In the genomic region with DNA sequence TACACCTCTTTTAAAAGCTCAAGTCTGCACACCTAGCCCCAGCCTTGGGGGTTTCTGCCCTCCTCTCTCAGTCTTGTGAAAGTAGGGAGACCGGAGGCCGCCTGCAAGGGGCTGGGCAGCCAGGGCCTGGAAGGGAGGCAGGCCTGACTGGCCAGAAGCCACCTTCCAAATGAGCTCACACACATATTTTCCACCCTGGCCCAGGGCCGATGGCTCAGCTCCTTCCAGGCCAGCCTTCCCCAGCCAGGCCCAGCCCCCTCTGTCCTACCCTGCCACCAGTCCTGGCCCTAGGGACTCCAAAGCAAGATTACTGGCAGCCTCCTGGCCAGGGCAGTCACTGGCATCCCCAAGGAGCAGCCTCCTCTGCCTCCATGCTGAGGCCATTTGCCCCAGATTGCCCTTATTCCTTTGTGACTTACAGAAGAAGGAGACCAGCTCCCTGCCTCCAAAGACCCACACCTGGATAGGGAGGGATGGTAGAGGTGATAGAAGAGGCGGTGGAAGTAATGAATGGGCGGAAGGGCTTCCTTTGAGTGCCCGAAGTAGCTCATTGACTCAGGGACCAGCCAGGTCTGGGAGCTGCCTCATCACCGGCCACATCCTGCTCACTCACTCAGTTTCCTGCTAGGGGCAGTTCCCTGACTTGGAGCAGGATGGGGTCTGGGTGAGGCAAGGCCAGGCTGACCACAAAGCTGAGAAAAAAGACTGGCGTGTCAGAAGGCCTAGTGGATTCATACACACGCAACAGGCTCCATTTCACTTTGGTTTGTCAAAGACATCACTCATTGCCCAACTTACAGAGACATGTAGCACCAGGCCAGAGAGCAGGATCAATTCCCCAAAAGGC, we compare ENCODE assay signal across 8 cellular contexts. TPM values are rescaled to one million over a fixed set of nuclear protein-coding genes. Genes with fewer than 3 reads are reported as not detected.
DNase-seq lines count a peak whose midpoint lies in the region; ATAC-seq lines count a peak whose summit lies in the region.

No MANE protein-coding gene starts in this region.

- H4K20me1 ChIP-seq in GM23248 (ENCODE audit: insufficient read depth) = no peaks in the 10 kb centered on the region

- H3K9me2 ChIP-seq in GM23248 (ENCODE audit: insufficient read depth) = no peaks in the 10 kb centered on the region

- peak overlapping the region; percentile 88 for H3K4me2 ChIP-seq in GM23248 (ENCODE audit: unreplicated experiment)

- peaks cover 4% of the 10 kb centered on the region for H3K79me2 ChIP-seq in GM23248 (ENCODE audit: insufficient read depth)

- ATAC-seq in HG02938 (IDR thresholded peaks at IDR 0.05; ENCODE audit: unreplicated experiment) (no peak), GM21526 (IDR thresholded peaks at IDR 0.05; ENCODE audit: low FRiP score, unreplicated experiment) (no peak)

- H2AFZ ChIP-seq in GM23248 = peak overlapping the region; percentile 19; the same call in 1 of the 2 replicates

- 2 to 3% methylated on average over 9 of the region's 9 CpGs for WGBS in GM23248 (ENCODE audit: low coverage in 1 of 2, low lambda C conversion rate in 2 of 2, missing lambda C conversion rate in 2 of 2), 2 experiments

- H3K4me1 ChIP-seq in GM23248 (ENCODE audit: insufficient read depth) = peaks cover 60% of the 10 kb centered on the region

- H3K9ac ChIP-seq in GM23248 = peak overlapping the region; percentile 94

- DNase-seq in GM23248 (peak; percentile 98), SW 1271 (lab: John Stamatoyannopoulos, UW) (peak; percentile 64 to 71), fibroblast of gingiva (ENCODE audit: low read depth) (peak; percentile 97), non-pigmented ciliary epithelial cell (ENCODE audit: low read depth) (peak; percentile 81), NCI-H1105 (lab: John Stamatoyannopoulos, UW) (no peak), LoVo (ENCODE audit: low spot score) (no peak)

- H3K27me3 ChIP-seq in GM23248 (replicated peaks; ENCODE audit: insufficient read depth) = no peaks in the 10 kb centered on the region

- in situ Hi-C loops in GM23248 (cut with MboI) = loop anchor here (10.0 kb wide), 1 partner anchor 286 kb away; no protein-coding TSS in a partner anchor

- peaks cover 52% of the 10 kb centered on the region for H3F3A ChIP-seq in GM23248 (ENCODE audit: insufficient read depth)

- peak overlapping the region; percentile 60 for H3K4me3 ChIP-seq in GM23248

- H3K36me3 ChIP-seq in GM23248 (ENCODE audit: low read depth) = peaks cover 7% of the 10 kb centered on the region; the same call in 1 of the 2 replicates

- no peaks in the 10 kb centered on the region for H3K9me3 ChIP-seq in GM23248 (ENCODE audit: low read depth)

- peak overlapping the region; percentile 100 for H3K27ac ChIP-seq in GM23248

RNA-seq across cellular contexts. Expression of gene MMP14, which starts 14.8 kb away (rescaled TPM):
- total RNA-seq in GM23248 (2014; rRNA removed; shearing (Covaris generic)) = 450 and 475 TPM in 2 replicates
- polyA plus RNA-seq in GM23248 (2016; fragmentation: Nextera tagmentation; extraction: Ambion mirVana) = 50.1 and 50.8 TPM in 2 replicates

RNA-seq across cellular contexts. Expression of gene LRP10, which starts 20.4 kb away (rescaled TPM):
- 202 and 253 TPM in 2 replicates for total RNA-seq in GM23248 (2014; rRNA removed; shearing (Covaris generic))
- polyA plus RNA-seq in GM23248 (2016; fragmentation: Nextera tagmentation; extraction: Ambion mirVana) = 159 and 161 TPM in 2 replicates

RNA-seq across cellular contexts. Expression of gene MRPL52, which starts 21.5 kb away (rescaled TPM):
- total RNA-seq in GM23248 (2014; rRNA removed; shearing (Covaris generic)) = 44.3 and 96.6 TPM in 2 replicates
- 208 and 230 TPM in 2 replicates for polyA plus RNA-seq in GM23248 (2016; fragmentation: Nextera tagmentation; extraction: Ambion mirVana)

RNA-seq across cellular contexts. Expression of gene REM2, which starts 31.9 kb away (rescaled TPM):
- 0.22 TPM in 1 of 2 replicates, not detected in the other for total RNA-seq in GM23248 (2014; rRNA removed; shearing (Covaris generic))
- 0.29 TPM in 1 of 2 replicates, not detected in the other for polyA plus RNA-seq in GM23248 (2016; fragmentation: Nextera tagmentation; extraction: Ambion mirVana)

RNA-seq across cellular contexts. Expression of gene SLC7A7, which starts 35.9 kb away (rescaled TPM):
- total RNA-seq in GM23248 (2014; rRNA removed; shearing (Covaris generic)) = 0.65 and 0.89 TPM in 2 replicates
- polyA plus RNA-seq in GM23248 (2016; fragmentation: Nextera tagmentation; extraction: Ambion mirVana) = 0.63 and 1.7 TPM in 2 replicates

Comparison
In these comparisons a context has a peak if more than half of its experiments do, and no peak if none do; other contexts are left out.
1. DNase-seq: peak in GM23248 (single experiment), SW 1271 (2 of 2), fibroblast of gingiva (single experiment) and non-pigmented ciliary epithelial cell (single experiment); none in NCI-H1105 (single experiment) and LoVo (single experiment).